Comparison of ENCODE assay signal across 1 cellular context in genomic region chr6:94733066-94733465, GRCh38.
TF ChIP-seq lines count a peak whose summit lies in the region.

No MANE protein-coding gene starts in this region.

TF ChIP-seq in H1, 55 proteins besides CTCF, POLR2A, EP300 and RAD21 (continued from another document):
- TF ChIP-seq E2F6 (IDR thresholded peaks at IDR 0.05), result 0 out of 2 replicates have a peak, but pooled peaks have one; percentile 27
TF ChIP-seq in H1: peak in this region for 2.
